ENCODE assay signal across 20 cellular contexts in genomic region chr2:239648607-239649006, GRCh38.
"Had no signal": no experiment of that assay in that cellular context is flagged by ENCODE, and none has a peak within 500 bp of the region (broad histone marks: within the 10 kb centered on the region; RNA-seq: fewer than 3 reads in every experiment).

No MANE protein-coding gene starts in this region.

- H3K4me3 ChIP-seq: body of pancreas, right atrium auricular region, tibial nerve had no signal

- H3K27ac ChIP-seq: body of pancreas, right atrium auricular region, tibial nerve had no signal

- H3K9me3 ChIP-seq: body of pancreas had no signal

- H3K27me3 ChIP-seq: body of pancreas, right atrium auricular region, tibial nerve had no signal

- H3K36me3 ChIP-seq: right atrium auricular region, tibial nerve had no signal

- H3K4me1 ChIP-seq: body of pancreas, right atrium auricular region, tibial nerve had no signal

- DNase-seq: activated CD4-positive, alpha-beta T cell treated with anti-CD3 and anti-CD28 coated beads, Interleukin-2, amount 50 U/mL, for 1 hour; activated effector memory CD4-positive, alpha-beta T cell treated with anti-CD3 and anti-CD28 coated beads, Interleukin-2, amount 50 U/mL, for 16 hours; activated T-cell treated with anti-CD3 and anti-CD28 coated beads, Interleukin-2, amount 50 U/mL, for 48 hours; amygdala; body of pancreas; central memory CD4-positive, alpha-beta T cell; cortex of kidney; effector CD4-positive, alpha-beta T cell; foreskin fibroblast; glutamatergic neuron; left ventricle myocardium superior; occipital lobe; stimulated activated CD4-positive, alpha-beta T cell treated with anti-CD3 and anti-CD28 coated beads, Interleukin-2, amount 100 ng/mL, for 48 hours; stimulated activated naive CD4-positive, alpha-beta T cell; T-cell; T-helper 9 cell had no signal

- ATAC-seq: activated CD4-positive, CD25-positive, alpha-beta regulatory T cell treated with anti-CD3 and anti-CD28 coated beads, Interleukin-2, amount 50 U/mL, for 24 hours; activated naive CD4-positive, alpha-beta T cell treated with anti-CD3 and anti-CD28 coated beads, Interleukin-2, amount 50 U/mL, for 72 hours; body of pancreas; left ventricle myocardium superior; T-cell had no signal
